In genomic region chr6:156776470-156776840, GRCh38 we compare ENCODE assay signal across 8 cellular contexts. TPM values are rescaled to one million over a fixed set of nuclear protein-coding genes. Genes with fewer than 3 reads are reported as not detected.
DNase-seq lines count a peak whose midpoint lies in the region; ATAC-seq and TF ChIP-seq lines count a peak whose summit lies in the region.

No MANE protein-coding gene starts in this region.

- H3K4me3 ChIP-seq in SK-N-SH (ENCODE audit: low read depth in 2 of 2, low read length in 1 of 2) (peak overlapping the region; percentile 61 to 75), adrenal gland (peak overlapping the region in 2 of 4 donors; percentile 27 to 96)

- no peaks in the 10 kb centered on the region for H3K36me3 ChIP-seq in SK-N-SH (replicated peaks in 1 of 2; ENCODE audit: control insufficient read depth in 1 of 2, insufficient read depth in 2 of 2, low read length in 1 of 2)
- no peaks in the 10 kb centered on the region for H3K36me3 ChIP-seq in adrenal gland (replicated peaks in 1 of 2)

- peak overlapping the region; percentile 96 to 99 for H3K27ac ChIP-seq in SK-N-SH (ENCODE audit: low read depth in 2 of 2, low read length in 1 of 2)
- H3K27ac ChIP-seq in adrenal gland: peak overlapping the region; percentile 83 to 98 (median 96)

- POLR2A ChIA-PET in SK-N-SH (lab: Yijun Ruan, JAX): interaction anchor here (2.0 kb wide), 1 partner anchor 89 kb away, joined by 18 read pairs; no protein-coding TSS in a partner anchor

- H3K9me3 Mint-ChIP-seq in immature natural killer cell: no peaks in the 10 kb centered on the region
- no peaks in the 10 kb centered on the region for H3K9me3 Mint-ChIP-seq in stimulated activated naive CD8-positive, alpha-beta T cell treated with anti-CD3 and anti-CD28 coated beads, Interleukin-15, amount 100 ng/mL, for 72 hours

- TF ChIP-seq POLR2A in adrenal gland (IDR thresholded peaks at IDR 0.05): no peak

- H3K4me2 ChIP-seq in SK-N-SH: peak overlapping the region; percentile 84

- H3K9ac ChIP-seq in SK-N-SH: peak overlapping the region; percentile 95

- H3K79me2 ChIP-seq in SK-N-SH (ENCODE audit: insufficient read depth): peaks cover 48% of the 10 kb centered on the region

- WGBS in SK-N-SH (ENCODE audit: low lambda C conversion rate): 27% methylated on average over 8 of the region's 8 CpGs
- 1 to 3% (median 1%) methylated on average over 8 of the region's 8 CpGs for WGBS in adrenal gland, 4 donors

- CTCF ChIA-PET in SK-N-SH (lab: Yijun Ruan, JAX): interaction anchor here (0.6 to 1.5 kb wide), 3 partner anchors 57 to 245 kb away, joined by 3 to 5 read pairs (median 5); no protein-coding TSS in a partner anchor

- ATAC-seq in SK-N-SH treated with all-trans-retinoic acid at 6 μM for 48 hours: no peak
- no peak for ATAC-seq in stimulated activated naive CD8-positive, alpha-beta T cell treated with anti-CD3 and anti-CD28 coated beads, Interleukin-15, amount 100 ng/mL, for 72 hours

- DNase-seq in SK-N-SH (peak; percentile 40), NCI-H2227 (lab: John Stamatoyannopoulos, UW; ENCODE audit: unreplicated experiment) (peak; percentile 30), adrenal gland (no peak), immature natural killer cell (peak; percentile 18 to 33 (median 27)), islet precursor cell (no peak), epidermal melanocyte (ENCODE audit: insufficient read length, low spot score) (no peak)
- peak; percentile 21 to 30 for DNase-seq in stimulated activated naive CD8-positive, alpha-beta T cell treated with anti-CD3 and anti-CD28 coated beads, Interleukin-15, amount 100 ng/mL, for 72 hours

- TF ChIP-seq RAD21 in SK-N-SH (IDR thresholded peaks at IDR 0.05; ENCODE audit: low read length): no peak; the same call in 1 of the 2 replicates

- peaks cover 30 to 37% of the 10 kb centered on the region in 2 donors for H3K4me1 Mint-ChIP-seq in immature natural killer cell
- peaks cover 28% of the 10 kb centered on the region for H3K4me1 Mint-ChIP-seq in stimulated activated naive CD8-positive, alpha-beta T cell treated with anti-CD3 and anti-CD28 coated beads, Interleukin-15, amount 100 ng/mL, for 72 hours

- H3K36me3 Mint-ChIP-seq in immature natural killer cell: no peaks in the 10 kb centered on the region

- no peaks in the 10 kb centered on the region for H3K27me3 ChIP-seq in SK-N-SH (ENCODE audit: insufficient read depth)
- no peaks in the 10 kb centered on the region for H3K27me3 ChIP-seq in adrenal gland

- no peaks in the 10 kb centered on the region for H3K9me2 ChIP-seq in SK-N-SH

- H3K27me3 Mint-ChIP-seq in immature natural killer cell (ENCODE audit: low read depth in 3 of 3): peaks cover 5 to 16% (median 6%) of the 10 kb centered on the region in 3 donors
- no peaks in the 10 kb centered on the region for H3K27me3 Mint-ChIP-seq in stimulated activated naive CD8-positive, alpha-beta T cell treated with anti-CD3 and anti-CD28 coated beads, Interleukin-15, amount 100 ng/mL, for 72 hours

- peaks cover 11 to 12% of the 10 kb centered on the region in 2 experiments; a peak in 3 of 4 replicates for H3K4me1 ChIP-seq in SK-N-SH (ENCODE audit: control insufficient read depth in 1 of 2, insufficient read depth in 2 of 2, low read depth in 1 of 2, low read length in 1 of 2)
- peaks cover 18 to 23% of the 10 kb centered on the region in 2 donors for H3K4me1 ChIP-seq in adrenal gland (replicated peaks in 1 of 2)

- peaks cover 15% of the 10 kb centered on the region for H4K20me1 ChIP-seq in SK-N-SH (ENCODE audit: insufficient read depth)

- H3K9me3 ChIP-seq in SK-N-SH: no peaks in the 10 kb centered on the region
- H3K9me3 ChIP-seq in adrenal gland (replicated peaks in 1 of 3): no peaks in the 10 kb centered on the region

- H2AFZ ChIP-seq in SK-N-SH (ENCODE audit: low read depth): peak overlapping the region; percentile 96

- TF ChIP-seq CTCF in SK-N-SH (IDR thresholded peaks at IDR 0.05): no peak
- no peak for TF ChIP-seq CTCF in adrenal gland (IDR thresholded peaks at IDR 0.05)

- intact Hi-C loops in adrenal gland (cut with DNase I): loop anchor here (2.0 to 10.0 kb wide), 4 partner anchors 89 to 408 kb away; no protein-coding TSS in a partner anchor

- peaks cover 20% of the 10 kb centered on the region for H3F3A ChIP-seq in SK-N-SH (replicated peaks; ENCODE audit: insufficient read depth)

- TF ChIP-seq EP300 in SK-N-SH (IDR thresholded peaks at IDR 0.05; ENCODE audit: borderline replicate concordance in 1 of 2, low read depth in 1 of 2, low read length in 1 of 2): no peak

- H3K27ac Mint-ChIP-seq in immature natural killer cell: peak overlapping the region; percentile 91 to 99 (median 96)
- H3K27ac Mint-ChIP-seq in stimulated activated naive CD8-positive, alpha-beta T cell treated with anti-CD3 and anti-CD28 coated beads, Interleukin-15, amount 100 ng/mL, for 72 hours: peak overlapping the region; percentile 95 to 96

- H3K4me3 Mint-ChIP-seq in immature natural killer cell: peak overlapping the region; percentile 83 to 96 (median 95)
- H3K4me3 Mint-ChIP-seq in stimulated activated naive CD8-positive, alpha-beta T cell treated with anti-CD3 and anti-CD28 coated beads, Interleukin-15, amount 100 ng/mL, for 72 hours: peak overlapping the region; percentile 83 to 88

TF ChIP-seq in SK-N-SH, 30 proteins besides CTCF, POLR2A, EP300 and RAD21 (continues in another document):
- TF ChIP-seq JUND (IDR thresholded peaks at IDR 0.05): no peak
- TF ChIP-seq SIN3A (IDR thresholded peaks at IDR 0.05; ENCODE audit: borderline replicate concordance, low read depth, low read length): no peak
- TF ChIP-seq USF1 (IDR thresholded peaks at IDR 0.05; ENCODE audit: borderline replicate concordance, low read depth): no peak

TF ChIP-seq in SK-N-SH treated with all-trans-retinoic acid at 6 μM for 48 hours, 23 proteins besides CTCF, POLR2A, EP300 and RAD21:
- TF ChIP-seq PPARA (CRISPR knock-in tag; IDR thresholded peaks at IDR 0.05; ENCODE audit: borderline replicate concordance) (no peak), SNAI2 (CRISPR knock-in tag; IDR thresholded peaks at IDR 0.05) (no peak), ZNF70 (CRISPR knock-in tag; IDR thresholded peaks at IDR 0.05) (no peak), ARNTL (CRISPR knock-in tag; IDR thresholded peaks at IDR 0.05; ENCODE audit: borderline replicate concordance, low read depth) (no peak), ZFP3 (CRISPR knock-in tag; IDR thresholded peaks at IDR 0.05) (no peak), ESRRG (CRISPR knock-in tag; IDR thresholded peaks at IDR 0.05) (no peak), ISL1 (CRISPR knock-in tag; IDR thresholded peaks at IDR 0.05) (no peak), TOX (CRISPR knock-in tag; IDR thresholded peaks at IDR 0.05; ENCODE audit: borderline replicate concordance) (no peak), ZNF8 (CRISPR knock-in tag; IDR thresholded peaks at IDR 0.05) (no peak), ZC3H10 (CRISPR knock-in tag; IDR thresholded peaks at IDR 0.05) (no peak), GLIS3 (CRISPR knock-in tag; IDR thresholded peaks at IDR 0.05) (no peak), ZFP30 (CRISPR knock-in tag; IDR thresholded peaks at IDR 0.05) (no peak), OSR1 (CRISPR knock-in tag; IDR thresholded peaks at IDR 0.05) (no peak), BACH2 (CRISPR knock-in tag; IDR thresholded peaks at IDR 0.05; ENCODE audit: borderline replicate concordance) (no peak)
- TF ChIP-seq, protein P1, sequence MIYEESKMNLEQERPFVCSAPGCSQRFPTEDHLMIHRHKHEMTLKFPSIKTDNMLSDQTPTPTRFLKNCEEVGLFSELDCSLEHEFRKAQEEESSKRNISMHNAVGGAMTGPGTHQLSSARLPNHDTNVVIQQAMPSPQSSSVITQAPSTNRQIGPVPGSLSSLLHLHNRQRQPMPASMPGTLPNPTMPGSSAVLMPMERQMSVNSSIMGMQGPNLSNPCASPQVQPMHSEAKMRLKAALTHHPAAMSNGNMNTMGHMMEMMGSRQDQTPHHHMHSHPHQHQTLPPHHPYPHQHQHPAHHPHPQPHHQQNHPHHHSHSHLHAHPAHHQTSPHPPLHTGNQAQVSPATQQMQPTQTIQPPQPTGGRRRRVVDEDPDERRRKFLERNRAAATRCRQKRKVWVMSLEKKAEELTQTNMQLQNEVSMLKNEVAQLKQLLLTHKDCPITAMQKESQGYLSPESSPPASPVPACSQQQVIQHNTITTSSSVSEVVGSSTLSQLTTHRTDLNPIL (CRISPR knock-in tag; IDR thresholded peaks at IDR 0.05; ENCODE audit: low read depth): no peak
- TF ChIP-seq, protein P2, sequence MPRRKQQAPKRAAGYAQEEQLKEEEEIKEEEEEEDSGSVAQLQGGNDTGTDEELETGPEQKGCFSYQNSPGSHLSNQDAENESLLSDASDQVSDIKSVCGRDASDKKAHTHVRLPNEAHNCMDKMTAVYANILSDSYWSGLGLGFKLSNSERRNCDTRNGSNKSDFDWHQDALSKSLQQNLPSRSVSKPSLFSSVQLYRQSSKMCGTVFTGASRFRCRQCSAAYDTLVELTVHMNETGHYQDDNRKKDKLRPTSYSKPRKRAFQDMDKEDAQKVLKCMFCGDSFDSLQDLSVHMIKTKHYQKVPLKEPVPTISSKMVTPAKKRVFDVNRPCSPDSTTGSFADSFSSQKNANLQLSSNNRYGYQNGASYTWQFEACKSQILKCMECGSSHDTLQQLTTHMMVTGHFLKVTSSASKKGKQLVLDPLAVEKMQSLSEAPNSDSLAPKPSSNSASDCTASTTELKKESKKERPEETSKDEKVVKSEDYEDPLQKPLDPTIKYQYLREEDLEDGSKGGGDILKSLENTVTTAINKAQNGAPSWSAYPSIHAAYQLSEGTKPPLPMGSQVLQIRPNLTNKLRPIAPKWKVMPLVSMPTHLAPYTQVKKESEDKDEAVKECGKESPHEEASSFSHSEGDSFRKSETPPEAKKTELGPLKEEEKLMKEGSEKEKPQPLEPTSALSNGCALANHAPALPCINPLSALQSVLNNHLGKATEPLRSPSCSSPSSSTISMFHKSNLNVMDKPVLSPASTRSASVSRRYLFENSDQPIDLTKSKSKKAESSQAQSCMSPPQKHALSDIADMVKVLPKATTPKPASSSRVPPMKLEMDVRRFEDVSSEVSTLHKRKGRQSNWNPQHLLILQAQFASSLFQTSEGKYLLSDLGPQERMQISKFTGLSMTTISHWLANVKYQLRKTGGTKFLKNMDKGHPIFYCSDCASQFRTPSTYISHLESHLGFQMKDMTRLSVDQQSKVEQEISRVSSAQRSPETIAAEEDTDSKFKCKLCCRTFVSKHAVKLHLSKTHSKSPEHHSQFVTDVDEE (CRISPR knock-in tag; IDR thresholded peaks at IDR 0.05): no peak
TF ChIP-seq in SK-N-SH treated with all-trans-retinoic acid at 6 μM for 48 hours: peak in this region for 0.

RNA-seq across cellular contexts. Expression of gene ARID1B, which starts 0.7 kb away (rescaled TPM):
- polyA plus RNA-seq in SK-N-SH (2012; rRNA removed) (13.2 and 13.6 TPM in 2 replicates), adrenal gland (10 to 100 TPM; 13.3 to 20.9 (median 20.7) TPM), immature natural killer cell (10 to 100 TPM in 1 of 3 donors, 1 to 10 TPM in 2; 7.6 to 18.1 (median 8.7) TPM)
- polyA plus RNA-seq in SK-N-SH (2012; cell fraction: cytosol; rRNA removed): 11.5 and 14.7 TPM in 2 replicates
- 24.0 and 33.9 TPM in 2 replicates for polyA plus RNA-seq in SK-N-SH (2012; cell fraction: nucleus; rRNA removed)
- 10 to 100 TPM; 36.8 to 85.6 (median 64.5) TPM for total RNA-seq in adrenal gland

Comparison
In these comparisons a context has a peak if more than half of its experiments do, and no peak if none do; other contexts are left out.
1. DNase-seq: peak in SK-N-SH (single experiment), NCI-H2227 (single experiment), immature natural killer cell (3 of 3) and stimulated activated naive CD8-positive, alpha-beta T cell treated with anti-CD3 and anti-CD28 coated beads, Interleukin-15, amount 100 ng/mL, for 72 hours (2 of 2); none in adrenal gland (0 of 7), islet precursor cell (single experiment) and epidermal melanocyte (single experiment).